ENCODE assay signal across 9 cellular contexts in genomic region chr10:67790534-67791408, GRCh38. TPM values are rescaled to one million over a fixed set of nuclear protein-coding genes. Genes with fewer than 3 reads are reported as not detected.
DNase-seq lines count a peak whose midpoint lies in the region; ATAC-seq, FAIRE-seq and TF ChIP-seq lines count a peak whose summit lies in the region.
"Had no signal": no experiment of that assay in that cellular context is flagged by ENCODE, and none has a peak within 500 bp of the region (broad histone marks: within the 10 kb centered on the region; RNA-seq: fewer than 3 reads in every experiment).

No MANE protein-coding gene starts in this region.

- no peaks in the 10 kb centered on the region for H3K36me3 ChIP-seq in keratinocyte (ENCODE audit: control insufficient read depth in 2 of 2, extremely low read depth in 1 of 2, insufficient read depth in 2 of 2, low read length in 2 of 2)

- peak; percentile 53 for DNase-seq in T-helper 2 cell treated with Interferon-gamma antibody and Interleukin-4, amounts not matched to agents 5 μg/mL and 100 μg/mL, for 36 hours (ENCODE audit: low spot score)
- no peak for DNase-seq in keratinocyte (ENCODE audit: low read depth, low spot score)
- no peak for DNase-seq in activated gamma-delta T cell (lab: John Stamatoyannopoulos, UW)
- no peak for DNase-seq in glomerular visceral epithelial cell (ENCODE audit: extremely low spot score)

- no peaks in the 10 kb centered on the region for H3K36me3 Mint-ChIP-seq in T-helper 2 cell treated with Interferon-gamma antibody and Interleukin-4, amounts not matched to agents 5 μg/mL and 100 μg/mL, for 36 hours (ENCODE audit: low read depth)

- peak; percentile 68 for FAIRE-seq in keratinocyte (lab: Jason Lieb, UNC)
- FAIRE-seq: endothelial cell of umbilical vein had no signal

- H3K4me3 ChIP-seq in keratinocyte (ENCODE audit: control insufficient read depth in 2 of 3, extremely low read depth in 1 of 3, insufficient read depth in 2 of 3, low read depth in 1 of 3, low read length in 3 of 3): peak overlapping the region in 1 of 3 experiments; percentile 7

- peak overlapping the region; percentile 52 for H3K4me3 Mint-ChIP-seq in T-helper 2 cell treated with Interferon-gamma antibody and Interleukin-4, amounts not matched to agents 5 μg/mL and 100 μg/mL, for 36 hours

- H3K9ac ChIP-seq in keratinocyte (ENCODE audit: control insufficient read depth, extremely low read depth, insufficient read depth, low read length): no peak overlapping the region

- H3K27me3 Mint-ChIP-seq in T-helper 2 cell treated with Interferon-gamma antibody and Interleukin-4, amounts not matched to agents 5 μg/mL and 100 μg/mL, for 36 hours (ENCODE audit: low read depth): peaks cover 2% of the 10 kb centered on the region

- H3K27ac Mint-ChIP-seq in T-helper 2 cell treated with Interferon-gamma antibody and Interleukin-4, amounts not matched to agents 5 μg/mL and 100 μg/mL, for 36 hours: peak overlapping the region; percentile 27

- peak overlapping the region; percentile 30 for H2AFZ ChIP-seq in keratinocyte (ENCODE audit: control insufficient read depth, low read length)

- H3K4me2 ChIP-seq in keratinocyte (ENCODE audit: control insufficient read depth, extremely low read depth, insufficient read depth, low read depth, low read length): peak overlapping the region; percentile 46

- no peaks in the 10 kb centered on the region for H3K9me3 ChIP-seq in keratinocyte (ENCODE audit: control insufficient read depth, low read depth, low read length)

- H3K9me3 Mint-ChIP-seq in T-helper 2 cell treated with Interferon-gamma antibody and Interleukin-4, amounts not matched to agents 5 μg/mL and 100 μg/mL, for 36 hours: no peaks in the 10 kb centered on the region

- H3K4me1 Mint-ChIP-seq in T-helper 2 cell treated with Interferon-gamma antibody and Interleukin-4, amounts not matched to agents 5 μg/mL and 100 μg/mL, for 36 hours (ENCODE audit: low read depth): peaks cover 30% of the 10 kb centered on the region

- no peaks in the 10 kb centered on the region for H4K20me1 ChIP-seq in keratinocyte (ENCODE audit: control insufficient read depth, extremely low read depth, insufficient read depth, low read length)

- peak; percentile 56 for ATAC-seq in GM18498 (IDR thresholded peaks at IDR 0.05; ENCODE audit: unreplicated experiment)
- ATAC-seq in HG03060 (IDR thresholded peaks at IDR 0.05; ENCODE audit: low read depth, unreplicated experiment): peak; percentile 48
- ATAC-seq in HG02678 (IDR thresholded peaks at IDR 0.05; ENCODE audit: unreplicated experiment): no peak
- ATAC-seq in HG02798 (IDR thresholded peaks at IDR 0.05; ENCODE audit: poor library complexity, unreplicated experiment): no peak

- no peaks in the 10 kb centered on the region for H3K27me3 ChIP-seq in keratinocyte (ENCODE audit: control insufficient read depth, extremely low read depth, insufficient read depth, low read length)

- dilution Hi-C loops in keratinocyte (cut with MboI; ENCODE audit: extremely low pct_ligation_motif_present, low sequenced_read_pairs): no loop called here

- H3K79me2 ChIP-seq in keratinocyte (ENCODE audit: control insufficient read depth, insufficient read depth, low read length): no peaks in the 10 kb centered on the region

- H3K4me1 ChIP-seq in keratinocyte (ENCODE audit: control insufficient read depth, extremely low read depth, insufficient read depth, low read length): peaks cover 14% of the 10 kb centered on the region

- peak overlapping the region; percentile 55 for H3K27ac ChIP-seq in keratinocyte (ENCODE audit: control insufficient read depth, insufficient read depth, low read length)

- TF ChIP-seq CTCF in keratinocyte (optimal IDR thresholded peaks at IDR 0.05 in 1 of 3, IDR thresholded peaks at IDR 0.05 in 1 of 3, conservative IDR thresholded peaks at IDR 0.05 in 1 of 3; ENCODE audit: extremely low read depth in 1 of 3, insufficient read depth in 2 of 3, low read length in 3 of 3): no peak

- H3K9me1 ChIP-seq in keratinocyte (ENCODE audit: control insufficient read depth, extremely low read depth, insufficient read depth, low read length): no peaks in the 10 kb centered on the region

RNA-seq across cellular contexts. Expression of gene DNAJC12, which starts 47.2 kb away (rescaled TPM):
- 0.31 to 0.45 TPM (median 0.31 TPM) in 3 replicates for polyA plus RNA-seq in keratinocyte
- 0.22 TPM for polyA plus RNA-seq in keratinocyte (2011; ENCODE audit: low read depth)
- polyA plus RNA-seq in keratinocyte (2011; cell fraction: cytosol; rRNA removed): 0.19 and 0.56 TPM in 2 replicates
- polyA plus RNA-seq in keratinocyte (2011; cell fraction: nucleus; rRNA removed): 0.56 and 0.67 TPM in 2 replicates
- polyA plus RNA-seq in keratinocyte (2012; ENCODE audit: low replicate concordance): 0.13 and 0.21 TPM in 2 replicates
- polyA minus RNA-seq in keratinocyte: not detected in 3 replicates
- not detected for polyA minus RNA-seq in keratinocyte (2011; cell fraction: cytosol; rRNA and poly(A)+ RNA removed)
- polyA minus RNA-seq in keratinocyte (2011; cell fraction: nucleus; rRNA and poly(A)+ RNA removed): 1.2 TPM in 1 of 2 replicates, not detected in the other

Comparison
In these comparisons a context has a peak if more than half of its experiments do, and no peak if none do; other contexts are left out.
1. ATAC-seq: peak in GM18498 (single experiment) and HG03060 (single experiment); none in HG02678 (single experiment) and HG02798 (single experiment).